ENCODE assay signal across 1 cellular context in the genomic region with DNA sequence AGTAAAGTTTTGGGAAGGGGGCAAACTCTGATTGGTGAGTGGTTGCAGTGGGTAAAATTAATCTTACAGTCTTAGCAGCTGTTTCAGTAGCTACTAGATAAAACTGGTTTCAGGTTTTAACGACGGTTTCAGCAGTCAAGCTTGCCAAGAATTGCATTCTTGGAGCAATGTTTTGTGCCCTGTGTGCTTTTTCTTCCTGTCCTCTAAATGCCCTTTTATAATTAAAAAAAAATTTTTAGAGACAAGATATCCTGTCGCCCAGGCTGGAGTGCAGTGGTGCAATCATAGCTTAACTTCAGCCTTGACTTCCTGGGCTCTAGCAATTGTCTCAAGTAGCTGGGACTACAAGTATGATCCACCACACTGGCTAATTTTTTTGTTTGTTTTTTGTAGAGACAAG.
TF ChIP-seq lines count a peak whose summit lies in the region.

No MANE protein-coding gene starts in this region.

TF ChIP-seq in H1, 55 proteins besides CTCF, POLR2A, EP300 and RAD21:
- TF ChIP-seq, protein P1, sequence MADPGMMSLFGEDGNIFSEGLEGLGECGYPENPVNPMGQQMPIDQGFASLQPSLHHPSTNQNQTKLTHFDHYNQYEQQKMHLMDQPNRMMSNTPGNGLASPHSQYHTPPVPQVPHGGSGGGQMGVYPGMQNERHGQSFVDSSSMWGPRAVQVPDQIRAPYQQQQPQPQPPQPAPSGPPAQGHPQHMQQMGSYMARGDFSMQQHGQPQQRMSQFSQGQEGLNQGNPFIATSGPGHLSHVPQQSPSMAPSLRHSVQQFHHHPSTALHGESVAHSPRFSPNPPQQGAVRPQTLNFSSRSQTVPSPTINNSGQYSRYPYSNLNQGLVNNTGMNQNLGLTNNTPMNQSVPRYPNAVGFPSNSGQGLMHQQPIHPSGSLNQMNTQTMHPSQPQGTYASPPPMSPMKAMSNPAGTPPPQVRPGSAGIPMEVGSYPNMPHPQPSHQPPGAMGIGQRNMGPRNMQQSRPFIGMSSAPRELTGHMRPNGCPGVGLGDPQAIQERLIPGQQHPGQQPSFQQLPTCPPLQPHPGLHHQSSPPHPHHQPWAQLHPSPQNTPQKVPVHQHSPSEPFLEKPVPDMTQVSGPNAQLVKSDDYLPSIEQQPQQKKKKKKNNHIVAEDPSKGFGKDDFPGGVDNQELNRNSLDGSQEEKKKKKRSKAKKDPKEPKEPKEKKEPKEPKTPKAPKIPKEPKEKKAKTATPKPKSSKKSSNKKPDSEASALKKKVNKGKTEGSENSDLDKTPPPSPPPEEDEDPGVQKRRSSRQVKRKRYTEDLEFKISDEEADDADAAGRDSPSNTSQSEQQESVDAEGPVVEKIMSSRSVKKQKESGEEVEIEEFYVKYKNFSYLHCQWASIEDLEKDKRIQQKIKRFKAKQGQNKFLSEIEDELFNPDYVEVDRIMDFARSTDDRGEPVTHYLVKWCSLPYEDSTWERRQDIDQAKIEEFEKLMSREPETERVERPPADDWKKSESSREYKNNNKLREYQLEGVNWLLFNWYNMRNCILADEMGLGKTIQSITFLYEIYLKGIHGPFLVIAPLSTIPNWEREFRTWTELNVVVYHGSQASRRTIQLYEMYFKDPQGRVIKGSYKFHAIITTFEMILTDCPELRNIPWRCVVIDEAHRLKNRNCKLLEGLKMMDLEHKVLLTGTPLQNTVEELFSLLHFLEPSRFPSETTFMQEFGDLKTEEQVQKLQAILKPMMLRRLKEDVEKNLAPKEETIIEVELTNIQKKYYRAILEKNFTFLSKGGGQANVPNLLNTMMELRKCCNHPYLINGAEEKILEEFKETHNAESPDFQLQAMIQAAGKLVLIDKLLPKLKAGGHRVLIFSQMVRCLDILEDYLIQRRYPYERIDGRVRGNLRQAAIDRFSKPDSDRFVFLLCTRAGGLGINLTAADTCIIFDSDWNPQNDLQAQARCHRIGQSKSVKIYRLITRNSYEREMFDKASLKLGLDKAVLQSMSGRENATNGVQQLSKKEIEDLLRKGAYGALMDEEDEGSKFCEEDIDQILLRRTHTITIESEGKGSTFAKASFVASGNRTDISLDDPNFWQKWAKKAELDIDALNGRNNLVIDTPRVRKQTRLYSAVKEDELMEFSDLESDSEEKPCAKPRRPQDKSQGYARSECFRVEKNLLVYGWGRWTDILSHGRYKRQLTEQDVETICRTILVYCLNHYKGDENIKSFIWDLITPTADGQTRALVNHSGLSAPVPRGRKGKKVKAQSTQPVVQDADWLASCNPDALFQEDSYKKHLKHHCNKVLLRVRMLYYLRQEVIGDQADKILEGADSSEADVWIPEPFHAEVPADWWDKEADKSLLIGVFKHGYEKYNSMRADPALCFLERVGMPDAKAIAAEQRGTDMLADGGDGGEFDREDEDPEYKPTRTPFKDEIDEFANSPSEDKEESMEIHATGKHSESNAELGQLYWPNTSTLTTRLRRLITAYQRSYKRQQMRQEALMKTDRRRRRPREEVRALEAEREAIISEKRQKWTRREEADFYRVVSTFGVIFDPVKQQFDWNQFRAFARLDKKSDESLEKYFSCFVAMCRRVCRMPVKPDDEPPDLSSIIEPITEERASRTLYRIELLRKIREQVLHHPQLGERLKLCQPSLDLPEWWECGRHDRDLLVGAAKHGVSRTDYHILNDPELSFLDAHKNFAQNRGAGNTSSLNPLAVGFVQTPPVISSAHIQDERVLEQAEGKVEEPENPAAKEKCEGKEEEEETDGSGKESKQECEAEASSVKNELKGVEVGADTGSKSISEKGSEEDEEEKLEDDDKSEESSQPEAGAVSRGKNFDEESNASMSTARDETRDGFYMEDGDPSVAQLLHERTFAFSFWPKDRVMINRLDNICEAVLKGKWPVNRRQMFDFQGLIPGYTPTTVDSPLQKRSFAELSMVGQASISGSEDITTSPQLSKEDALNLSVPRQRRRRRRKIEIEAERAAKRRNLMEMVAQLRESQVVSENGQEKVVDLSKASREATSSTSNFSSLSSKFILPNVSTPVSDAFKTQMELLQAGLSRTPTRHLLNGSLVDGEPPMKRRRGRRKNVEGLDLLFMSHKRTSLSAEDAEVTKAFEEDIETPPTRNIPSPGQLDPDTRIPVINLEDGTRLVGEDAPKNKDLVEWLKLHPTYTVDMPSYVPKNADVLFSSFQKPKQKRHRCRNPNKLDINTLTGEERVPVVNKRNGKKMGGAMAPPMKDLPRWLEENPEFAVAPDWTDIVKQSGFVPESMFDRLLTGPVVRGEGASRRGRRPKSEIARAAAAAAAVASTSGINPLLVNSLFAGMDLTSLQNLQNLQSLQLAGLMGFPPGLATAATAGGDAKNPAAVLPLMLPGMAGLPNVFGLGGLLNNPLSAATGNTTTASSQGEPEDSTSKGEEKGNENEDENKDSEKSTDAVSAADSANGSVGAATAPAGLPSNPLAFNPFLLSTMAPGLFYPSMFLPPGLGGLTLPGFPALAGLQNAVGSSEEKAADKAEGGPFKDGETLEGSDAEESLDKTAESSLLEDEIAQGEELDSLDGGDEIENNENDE (IDR thresholded peaks at IDR 0.05; ENCODE audit: insufficient replicate concordance, low read length): no peak
- TF ChIP-seq SIRT6 (IDR thresholded peaks at IDR 0.05; ENCODE audit: low read length) (no peak), JUN (IDR thresholded peaks at IDR 0.05; ENCODE audit: low read depth, low read length) (no peak), RXRA (IDR thresholded peaks at IDR 0.05; ENCODE audit: insufficient read depth, low read depth, low read length) (no peak), ASH2L (IDR thresholded peaks at IDR 0.05; ENCODE audit: low read length) (no peak), CEBPB (IDR thresholded peaks at IDR 0.05; ENCODE audit: low read depth, low read length) (no peak), TAF7 (optimal IDR thresholded peaks at IDR 0.05; ENCODE audit: borderline replicate concordance, low read depth, low read length) (no peak), TBP (IDR thresholded peaks at IDR 0.05; ENCODE audit: low read depth, low read length) (no peak), KDM5A (IDR thresholded peaks at IDR 0.05; ENCODE audit: low read length) (no peak), CHD2 (IDR thresholded peaks at IDR 0.05; ENCODE audit: low read length) (no peak), SP4 (IDR thresholded peaks at IDR 0.05; ENCODE audit: low read length) (no peak), ZNF274 (IDR thresholded peaks at IDR 0.05; ENCODE audit: borderline replicate concordance, extremely low read depth, low read length) (no peak), BACH1 (IDR thresholded peaks at IDR 0.05; ENCODE audit: low read length) (no peak), CBX8 (IDR thresholded peaks at IDR 0.05; ENCODE audit: borderline replicate concordance, low read depth, low read length) (no peak), BCL11A (IDR thresholded peaks at IDR 0.05; ENCODE audit: low read depth in 2 of 2, low read length in 2 of 2) (no peak), POU5F1 (IDR thresholded peaks at IDR 0.05; ENCODE audit: low read depth, low read length) (no peak)
- TF ChIP-seq, protein P2, sequence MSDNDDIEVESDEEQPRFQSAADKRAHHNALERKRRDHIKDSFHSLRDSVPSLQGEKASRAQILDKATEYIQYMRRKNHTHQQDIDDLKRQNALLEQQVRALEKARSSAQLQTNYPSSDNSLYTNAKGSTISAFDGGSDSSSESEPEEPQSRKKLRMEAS (IDR thresholded peaks at IDR 0.05): no peak
- TF ChIP-seq, protein P3, sequence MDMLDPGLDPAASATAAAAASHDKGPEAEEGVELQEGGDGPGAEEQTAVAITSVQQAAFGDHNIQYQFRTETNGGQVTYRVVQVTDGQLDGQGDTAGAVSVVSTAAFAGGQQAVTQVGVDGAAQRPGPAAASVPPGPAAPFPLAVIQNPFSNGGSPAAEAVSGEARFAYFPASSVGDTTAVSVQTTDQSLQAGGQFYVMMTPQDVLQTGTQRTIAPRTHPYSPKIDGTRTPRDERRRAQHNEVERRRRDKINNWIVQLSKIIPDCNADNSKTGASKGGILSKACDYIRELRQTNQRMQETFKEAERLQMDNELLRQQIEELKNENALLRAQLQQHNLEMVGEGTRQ (IDR thresholded peaks at IDR 0.05; ENCODE audit: low read length): no peak
- TF ChIP-seq, protein P4, sequence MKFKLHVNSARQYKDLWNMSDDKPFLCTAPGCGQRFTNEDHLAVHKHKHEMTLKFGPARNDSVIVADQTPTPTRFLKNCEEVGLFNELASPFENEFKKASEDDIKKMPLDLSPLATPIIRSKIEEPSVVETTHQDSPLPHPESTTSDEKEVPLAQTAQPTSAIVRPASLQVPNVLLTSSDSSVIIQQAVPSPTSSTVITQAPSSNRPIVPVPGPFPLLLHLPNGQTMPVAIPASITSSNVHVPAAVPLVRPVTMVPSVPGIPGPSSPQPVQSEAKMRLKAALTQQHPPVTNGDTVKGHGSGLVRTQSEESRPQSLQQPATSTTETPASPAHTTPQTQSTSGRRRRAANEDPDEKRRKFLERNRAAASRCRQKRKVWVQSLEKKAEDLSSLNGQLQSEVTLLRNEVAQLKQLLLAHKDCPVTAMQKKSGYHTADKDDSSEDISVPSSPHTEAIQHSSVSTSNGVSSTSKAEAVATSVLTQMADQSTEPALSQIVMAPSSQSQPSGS (IDR thresholded peaks at IDR 0.05; ENCODE audit: low read length): no peak
